In the genomic region with DNA sequence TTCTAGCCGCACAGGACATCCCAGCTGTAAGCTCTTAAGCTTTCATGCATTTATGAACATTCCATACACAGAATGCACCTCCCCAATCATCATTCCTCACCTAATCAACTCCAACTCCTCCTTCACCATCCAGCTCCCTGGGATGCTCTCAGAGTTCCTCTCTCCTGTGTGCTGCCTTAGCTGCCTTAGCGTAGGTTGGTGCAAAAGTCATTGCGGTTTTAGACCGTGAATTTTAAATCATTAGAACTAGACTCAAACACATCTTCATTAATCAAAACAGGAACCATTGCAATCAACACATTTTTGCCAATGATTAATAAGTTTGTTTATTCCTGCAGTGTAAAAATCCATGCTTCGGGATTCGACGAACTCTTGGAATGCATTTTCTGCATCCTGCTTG, we compare ENCODE assay signal across 24 cellular contexts.
DNase-seq lines count a peak whose midpoint lies in the region; ATAC-seq, FAIRE-seq and TF ChIP-seq lines count a peak whose summit lies in the region.
"Had no signal": no experiment of that assay in that cellular context is flagged by ENCODE, and none has a peak within 500 bp of the region (broad histone marks: within the 10 kb centered on the region; RNA-seq: fewer than 3 reads in every experiment).

No MANE protein-coding gene starts in this region.

- intact Hi-C loops in HepG2 (cut with micrococcal nuclease; ENCODE audit: unreplicated experiment) (no loop called here), right lobe of liver (cut with DNase I) (loop anchor here in 1 of 2 donors (5.0 kb wide), 1 partner anchor 382 kb away; no protein-coding TSS in a partner anchor)

- no peaks in the 10 kb centered on the region for H4K20me1 ChIP-seq in HepG2 (ENCODE audit: insufficient read depth, low read length)
- H4K20me1 ChIP-seq: BLaER1 had no signal

- no peak for FAIRE-seq in HepG2 (lab: Jason Lieb, UNC)
- FAIRE-seq: A204.1, D721Med, GM12878, GM19239 had no signal

- CTCF ChIA-PET in HepG2 (lab: Yijun Ruan, JAX; ENCODE audit: low intra/inter-chr PET ratio, low total read pairs) = interaction anchor here (1.2 kb wide), 1 partner anchor 383 kb away, joined by 3 read pairs; no protein-coding TSS in a partner anchor

- DNase-seq in HepG2 (ENCODE audit: low spot score) (no peak), right lobe of liver (no peak), substantia nigra (lab: John Stamatoyannopoulos, UW) (no peak), NCI-H2171 (lab: John Stamatoyannopoulos, UW) (no peak), HuH-7 (ENCODE audit: low spot score) (no peak)
- DNase-seq in stimulated activated CD4-positive, alpha-beta T cell treated with anti-CD3 and anti-CD28 coated beads, Interleukin-1b, Interleukin-23, amount 100 ng/mL, for 48 hours = no peak
- DNase-seq: Caco-2; CD4-positive, CD25-positive, alpha-beta regulatory T cell; CD8-positive, alpha-beta T cell; DMS 273 treated with DMSO at 0.1 percent for 48 hours; DMS79; EL; GDM1; H9 had no signal

- H3K4me1 ChIP-seq in HepG2 (ENCODE audit: insufficient read depth, low read length) = peaks cover 10% of the 10 kb centered on the region
- peaks cover 0 to 2% (median 0%) of the 10 kb centered on the region in 4 donors for H3K4me1 ChIP-seq in right lobe of liver
- H3K4me1 ChIP-seq: Caco-2 had no signal

- in situ Hi-C loops in HepG2 (cut with HindIII; ENCODE audit: extremely low pct_ligation_motif_present, low pct_unique_long_range_greater_than_20kb) = no loop called here

- H2AFZ ChIP-seq in HepG2 (ENCODE audit: low read length) = no peak overlapping the region
- H2AFZ ChIP-seq: GM23338 had no signal

- no peaks in the 10 kb centered on the region for H3K79me2 ChIP-seq in HepG2 (ENCODE audit: insufficient read depth, low read length)

- TF ChIP-seq RAD21 in HepG2 (CRISPR knock-in tag; IDR thresholded peaks at IDR 0.05) = no peak

- peaks cover 0 to 14% of the 10 kb centered on the region in 2 experiments; a peak in 2 of 5 replicates for H3K27me3 ChIP-seq in HepG2 (ENCODE audit: control insufficient read depth in 1 of 2, insufficient read depth in 2 of 2, low read length in 2 of 2)
- no peaks in the 10 kb centered on the region for H3K27me3 ChIP-seq in right lobe of liver
- H3K27me3 ChIP-seq: BLaER1 had no signal

- H3K27ac ChIP-seq in HepG2 (ENCODE audit: extremely low read length, insufficient read depth, low read length) (no peak overlapping the region), right lobe of liver (no peak overlapping the region), cingulate gyrus (ENCODE audit: low read depth, low read length) (peak overlapping the region; percentile 99), substantia nigra (ENCODE audit: low read depth, low read length, poor library complexity, severe bottlenecking) (peak overlapping the region; percentile 96)
- H3K27ac ChIP-seq: 22Rv1, BLaER1, C4-2B had no signal

- H3K36me3 ChIP-seq in HepG2 (replicated peaks in 1 of 2; ENCODE audit: control insufficient read depth in 1 of 2, insufficient read depth in 2 of 2, low read length in 2 of 2) (no peaks in the 10 kb centered on the region), right lobe of liver (no peaks in the 10 kb centered on the region)
- H3K36me3 ChIP-seq: BLaER1 had no signal

- no peaks in the 10 kb centered on the region for H3K9me3 ChIP-seq in HepG2 (ENCODE audit: low read length)
- H3K9me3 ChIP-seq in right lobe of liver = no peaks in the 10 kb centered on the region
- H3K9me3 ChIP-seq: BLaER1, Caco-2 had no signal

- WGBS in HepG2 (ENCODE audit: low lambda C conversion rate) = 81% methylated on average over 7 of the region's 7 CpGs
- WGBS in right lobe of liver (ENCODE audit: insufficient coverage, low coverage, low lambda C conversion rate, missing lambda C conversion rate) = 89% methylated on average over 7 of the region's 7 CpGs

- no peak for TF ChIP-seq EP300 in HepG2 (IDR thresholded peaks at IDR 0.05; ENCODE audit: low read depth in 2 of 2, low read length in 2 of 2)
- TF ChIP-seq EP300 in HepG2 (CRISPR knock-in tag; IDR thresholded peaks at IDR 0.05; ENCODE audit: borderline replicate concordance) = no peak

- POLR2A ChIA-PET in HepG2 (lab: Yijun Ruan, JAX) = no interaction called here

- no peak overlapping the region for H3K4me2 ChIP-seq in HepG2 (ENCODE audit: low read depth, low read length)
- H3K4me2 ChIP-seq: BLaER1, GM23338 had no signal

- TF ChIP-seq POLR2A in HepG2 (IDR thresholded peaks at IDR 0.05; ENCODE audit: insufficient read depth in 1 of 2, low read depth in 2 of 2, low read length in 2 of 2) (no peak), right lobe of liver (IDR thresholded peaks at IDR 0.05) (no peak)

- H3K4me3 ChIP-seq in HepG2 (replicated peaks in 1 of 3; ENCODE audit: insufficient read depth in 1 of 3, low read depth in 2 of 3, low read length in 3 of 3) = no peak overlapping the region
- H3K4me3 ChIP-seq in right lobe of liver = no peak overlapping the region
- H3K4me3 ChIP-seq: BLaER1, GM12878, GM23338 had no signal

- no TSS peak for BruUV-seq in HepG2 (replicated peaks; lab: Mats Ljungman, UMichigan)

- TF ChIP-seq CTCF in HepG2 (CRISPR knock-in tag; IDR thresholded peaks at IDR 0.05) (no peak), right lobe of liver (IDR thresholded peaks at IDR 0.05) (no peak)

- ATAC-seq in HepG2 (no peak), right lobe of liver (no peak)
- ATAC-seq: CD8-positive, alpha-beta T cell; GM12878; GM23338; HCT116 had no signal

- no peak overlapping the region for H3K9ac ChIP-seq in HepG2 (ENCODE audit: insufficient read depth, low read depth, low read length)
- H3K9ac ChIP-seq: BLaER1 had no signal

TF ChIP-seq in HepG2, 621 proteins besides CTCF, POLR2A, EP300 and RAD21 (continues in another document):
- no peak for TF ChIP-seq FOXM1 (CRISPR knock-in tag; IDR thresholded peaks at IDR 0.05)
- TF ChIP-seq, protein P1, sequence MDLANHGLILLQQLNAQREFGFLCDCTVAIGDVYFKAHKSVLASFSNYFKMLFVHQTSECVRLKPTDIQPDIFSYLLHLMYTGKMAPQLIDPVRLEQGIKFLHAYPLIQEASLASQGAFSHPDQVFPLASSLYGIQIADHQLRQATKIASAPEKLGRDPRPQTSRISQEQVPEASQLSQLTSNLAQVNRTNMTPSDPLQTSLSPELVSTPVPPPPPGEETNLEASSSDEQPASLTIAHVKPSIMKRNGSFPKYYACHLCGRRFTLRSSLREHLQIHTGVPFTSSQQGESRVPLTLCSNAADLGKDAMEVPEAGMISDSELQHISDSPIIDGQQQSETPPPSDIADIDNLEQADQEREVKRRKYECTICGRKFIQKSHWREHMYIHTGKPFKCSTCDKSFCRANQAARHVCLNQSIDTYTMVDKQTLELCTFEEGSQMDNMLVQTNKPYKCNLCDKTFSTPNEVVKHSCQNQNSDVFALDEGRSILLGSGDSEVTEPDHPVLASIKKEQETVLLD (CRISPR knock-in tag; IDR thresholded peaks at IDR 0.05; ENCODE audit: low read depth) = no peak
- no peak for TF ChIP-seq MIER2 (CRISPR knock-in tag; IDR thresholded peaks at IDR 0.05)
- no peak for TF ChIP-seq SP5 (CRISPR knock-in tag; IDR thresholded peaks at IDR 0.05; ENCODE audit: borderline replicate concordance, low read depth)
- no peak for TF ChIP-seq ZNF629 (CRISPR knock-in tag; conservative IDR thresholded peaks at IDR 0.05)

Comparison
In these comparisons a context has a peak if more than half of its experiments do, and no peak if none do; other contexts are left out.
1. H3K27ac ChIP-seq: peak in cingulate gyrus (single experiment) and substantia nigra (single experiment); none in HepG2 (single experiment) and right lobe of liver (0 of 3).